12 cellular contexts compared by ENCODE assay signal in the genomic region with DNA sequence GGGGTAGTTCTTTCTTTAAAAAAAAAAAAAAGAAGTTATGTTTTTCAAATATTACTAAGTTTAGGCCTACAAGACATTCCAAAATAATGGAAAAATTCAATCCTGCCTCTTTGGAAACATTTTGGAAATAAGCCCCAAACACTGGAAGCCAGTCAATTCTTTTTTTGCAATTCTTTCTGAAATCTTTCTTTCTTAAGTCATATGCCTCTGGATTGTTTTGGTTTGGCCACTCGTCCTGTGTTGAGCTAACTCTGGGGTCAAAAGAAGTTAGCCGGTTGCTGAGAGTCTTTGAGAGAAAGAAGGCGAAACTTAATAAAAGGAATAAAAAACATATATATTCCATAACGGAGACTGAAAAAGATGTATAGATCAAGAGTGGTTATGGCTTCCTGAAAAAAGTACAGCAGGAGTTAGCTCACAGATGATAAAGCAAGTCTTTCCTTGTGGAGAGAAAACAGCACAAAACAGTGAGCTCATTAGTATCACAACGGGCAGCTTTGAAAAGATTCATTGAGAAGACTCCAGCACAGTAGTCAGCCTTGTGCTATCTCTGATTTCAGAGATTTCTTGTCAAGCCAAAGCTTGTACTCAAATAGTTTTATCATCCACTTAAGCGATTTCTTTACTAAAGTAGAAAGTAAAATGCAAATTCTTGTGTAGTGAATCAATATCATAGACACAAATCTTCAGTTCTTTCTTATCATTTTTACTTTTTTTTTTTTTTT.
DNase-seq lines count a peak whose midpoint lies in the region; FAIRE-seq and TF ChIP-seq lines count a peak whose summit lies in the region.
"Had no signal": no experiment of that assay in that cellular context is flagged by ENCODE, and none has a peak within 500 bp of the region (broad histone marks: within the 10 kb centered on the region; RNA-seq: fewer than 3 reads in every experiment).

No MANE protein-coding gene starts in this region.

- H3K9ac ChIP-seq in endothelial cell of umbilical vein (replicated peaks; ENCODE audit: extremely low read depth, insufficient read depth, low read length): no peak overlapping the region
- H3K9ac ChIP-seq in keratinocyte (ENCODE audit: control insufficient read depth, extremely low read depth, insufficient read depth, low read length): peak overlapping the region; percentile 31
- H3K9ac ChIP-seq in smooth muscle cell (ENCODE audit: low read depth): peak overlapping the region; percentile 47

- H3K4me3 ChIP-seq in endothelial cell of umbilical vein (replicated peaks in 1 of 3; ENCODE audit: insufficient read depth in 1 of 3, low read depth in 1 of 3, low read length in 3 of 3): no peak overlapping the region
- H3K4me3 ChIP-seq in keratinocyte (ENCODE audit: control insufficient read depth in 2 of 3, extremely low read depth in 1 of 3, insufficient read depth in 2 of 3, low read depth in 1 of 3, low read length in 3 of 3): peak overlapping the region in 1 of 3 experiments; percentile 12
- H3K4me3 ChIP-seq in smooth muscle cell: peak overlapping the region; percentile 11
- no peak overlapping the region for H3K4me3 ChIP-seq in lower leg skin (ENCODE audit: low read depth, poor library complexity, severe bottlenecking)

- no TSS peak for BruUV-seq in endothelial cell of umbilical vein (replicated peaks; lab: Mats Ljungman, UMichigan)

- dilution Hi-C loops in endothelial cell of umbilical vein (cut with MboI; ENCODE audit: extremely low pct_ligation_motif_present, low sequenced_read_pairs) (no loop called here), keratinocyte (cut with MboI; ENCODE audit: extremely low pct_ligation_motif_present, low sequenced_read_pairs) (no loop called here)

- H3K27me3 ChIP-seq in endothelial cell of umbilical vein (ENCODE audit: control insufficient read depth in 2 of 2, insufficient read depth in 2 of 2, low read length in 2 of 2) (no peaks in the 10 kb centered on the region), keratinocyte (ENCODE audit: control insufficient read depth, extremely low read depth, insufficient read depth, low read length) (no peaks in the 10 kb centered on the region), smooth muscle cell (ENCODE audit: low read depth) (no peaks in the 10 kb centered on the region)

- H3K9me1 ChIP-seq in endothelial cell of umbilical vein (replicated peaks; ENCODE audit: control insufficient read depth, extremely low read depth, insufficient read depth, low read length): no peaks in the 10 kb centered on the region
- no peaks in the 10 kb centered on the region for H3K9me1 ChIP-seq in keratinocyte (ENCODE audit: control insufficient read depth, extremely low read depth, insufficient read depth, low read length)

- peaks cover 58% of the 10 kb centered on the region for H3K79me2 ChIP-seq in endothelial cell of umbilical vein (ENCODE audit: control insufficient read depth, insufficient read depth, low read length)
- peaks cover 6% of the 10 kb centered on the region for H3K79me2 ChIP-seq in keratinocyte (ENCODE audit: control insufficient read depth, insufficient read depth, low read length)
- H3K79me2 ChIP-seq in smooth muscle cell (ENCODE audit: low read depth): peaks cover 63% of the 10 kb centered on the region

- H3K4me2 ChIP-seq in endothelial cell of umbilical vein (ENCODE audit: insufficient read depth, low read length) (no peak overlapping the region), keratinocyte (ENCODE audit: control insufficient read depth, extremely low read depth, insufficient read depth, low read depth, low read length) (peak overlapping the region; percentile 55), smooth muscle cell (peak overlapping the region; percentile 74)

- DNase-seq in HCEC 1CT (peak; percentile 14), endothelial cell of umbilical vein (ENCODE audit: low read depth, low spot score) (peak; percentile 28), keratinocyte (ENCODE audit: low read depth, low spot score) (no peak), smooth muscle cell (lab: John Stamatoyannopoulos, UW; ENCODE audit: unreplicated experiment) (no peak), T-helper 1 cell (no peak), NCI-H1436 (lab: John Stamatoyannopoulos, UW) (no peak), D721Med (ENCODE audit: insufficient read length, low spot score) (no peak), lower leg skin (ENCODE audit: low spot score in 2 of 2) (no peak)
- DNase-seq: activated CD8-positive, alpha-beta memory T cell treated with anti-CD3 and anti-CD28 coated beads, Interleukin-2, amount 50 U/mL, for 48 hours; central memory CD4-positive, alpha-beta T cell; NCI-H1105 treated with DMSO at 0.1 percent for 48 hours had no signal

- TF ChIP-seq POLR2A in endothelial cell of umbilical vein (IDR thresholded peaks at IDR 0.05; ENCODE audit: low read depth, low read length): no peak
- no peak for TF ChIP-seq POLR2A in lower leg skin (IDR thresholded peaks at IDR 0.05)

- H3K9me3 ChIP-seq in endothelial cell of umbilical vein (replicated peaks; ENCODE audit: control insufficient read depth, insufficient read depth, low read length): no peaks in the 10 kb centered on the region
- H3K9me3 ChIP-seq in keratinocyte (ENCODE audit: control insufficient read depth, low read depth, low read length): no peaks in the 10 kb centered on the region
- peaks cover 2% of the 10 kb centered on the region for H3K9me3 ChIP-seq in smooth muscle cell (replicated peaks; ENCODE audit: low read depth)

- H3K36me3 ChIP-seq in endothelial cell of umbilical vein (ENCODE audit: control insufficient read depth in 2 of 2, extremely low read depth in 1 of 2, insufficient read depth in 2 of 2, low read length in 2 of 2) (peaks cover 0 to 14% of the 10 kb centered on the region in 2 experiments), keratinocyte (ENCODE audit: control insufficient read depth in 2 of 2, extremely low read depth in 1 of 2, insufficient read depth in 2 of 2, low read length in 2 of 2) (peaks cover 2 to 6% of the 10 kb centered on the region in 2 experiments), smooth muscle cell (ENCODE audit: low read depth) (peaks cover 15% of the 10 kb centered on the region)

- WGBS in smooth muscle cell (ENCODE audit: low lambda C conversion rate): 38% methylated on average over 6 of the region's 6 CpGs
- WGBS in lower leg skin, 2 donors: 28 to 34% methylated on average over 6 of the region's 6 CpGs

- H3F3A ChIP-seq in smooth muscle cell (ENCODE audit: low read depth): no peaks in the 10 kb centered on the region

- CTCF ChIA-PET in endothelial cell of umbilical vein (lab: Charles Lee): interaction anchor here (1.1 to 2.2 kb wide), 4 partner anchors 14 to 295 kb away, joined by 3 to 7 read pairs (median 4); no protein-coding TSS in a partner anchor

- POLR2A ChIA-PET in endothelial cell of umbilical vein (lab: Charles Lee): interaction anchor here (1.6 kb wide), 1 partner anchor 11 kb away, joined by 5 read pairs; no protein-coding TSS in a partner anchor

- H3K4me1 ChIP-seq in endothelial cell of umbilical vein (ENCODE audit: control insufficient read depth, extremely low read depth, insufficient read depth, low read length): peaks cover 3% of the 10 kb centered on the region
- H3K4me1 ChIP-seq in keratinocyte (ENCODE audit: control insufficient read depth, extremely low read depth, insufficient read depth, low read length): peaks cover 18% of the 10 kb centered on the region
- peaks cover 21% of the 10 kb centered on the region for H3K4me1 ChIP-seq in smooth muscle cell (ENCODE audit: low read depth)

- no peak overlapping the region for H2AFZ ChIP-seq in endothelial cell of umbilical vein (ENCODE audit: low read depth, low read length)
- H2AFZ ChIP-seq in keratinocyte (ENCODE audit: control insufficient read depth, low read length): no peak overlapping the region
- H2AFZ ChIP-seq in smooth muscle cell (ENCODE audit: low read depth): no peak overlapping the region

- intact Hi-C loops in endothelial cell of umbilical vein (cut with micrococcal nuclease): no loop called here
- intact Hi-C loops in lower leg skin (cut with DNase I; ENCODE audit: low total_unique reads): no loop called here

- no peak for TF ChIP-seq CTCF in endothelial cell of umbilical vein (IDR thresholded peaks at IDR 0.05; ENCODE audit: extremely low read depth in 1 of 2, insufficient read depth in 1 of 2, low read depth in 1 of 2, low read length in 2 of 2)
- no peak for TF ChIP-seq CTCF in keratinocyte (optimal IDR thresholded peaks at IDR 0.05 in 1 of 3, IDR thresholded peaks at IDR 0.05 in 1 of 3, conservative IDR thresholded peaks at IDR 0.05 in 1 of 3; ENCODE audit: extremely low read depth in 1 of 3, insufficient read depth in 2 of 3, low read length in 3 of 3)
- TF ChIP-seq CTCF in smooth muscle cell (IDR thresholded peaks at IDR 0.05; ENCODE audit: borderline replicate concordance, insufficient read depth, poor library complexity, severe bottlenecking): no peak
- no peak for TF ChIP-seq CTCF in D721Med (IDR thresholded peaks at IDR 0.05; ENCODE audit: insufficient read depth, missing control alignments)
- no peak for TF ChIP-seq CTCF in lower leg skin (IDR thresholded peaks at IDR 0.05)

- no peak overlapping the region for H3K27ac ChIP-seq in endothelial cell of umbilical vein (ENCODE audit: insufficient read depth, low read depth, low read length)
- H3K27ac ChIP-seq in keratinocyte (ENCODE audit: control insufficient read depth, insufficient read depth, low read length): peak overlapping the region; percentile 66
- H3K27ac ChIP-seq in smooth muscle cell (ENCODE audit: low read depth): peak overlapping the region; percentile 77
- H3K27ac ChIP-seq: C4-2B had no signal

- FAIRE-seq in endothelial cell of umbilical vein (lab: Jason Lieb, UNC) (no peak), keratinocyte (lab: Jason Lieb, UNC) (peak; percentile 73), D721Med (lab: Jason Lieb, UNC) (no peak)

- no peaks in the 10 kb centered on the region for H4K20me1 ChIP-seq in endothelial cell of umbilical vein (replicated peaks; ENCODE audit: control insufficient read depth, extremely low read depth, insufficient read depth, low read length)
- no peaks in the 10 kb centered on the region for H4K20me1 ChIP-seq in keratinocyte (ENCODE audit: control insufficient read depth, extremely low read depth, insufficient read depth, low read length)
- no peaks in the 10 kb centered on the region for H4K20me1 ChIP-seq in smooth muscle cell (ENCODE audit: low read depth)

TF ChIP-seq in endothelial cell of umbilical vein, 7 proteins besides CTCF, POLR2A, EP300 and RAD21 (continues in another document):
- TF ChIP-seq JUN (IDR thresholded peaks at IDR 0.05; ENCODE audit: borderline replicate concordance, insufficient read depth, insufficient read length, low read depth) (no peak), GATA2 (IDR thresholded peaks at IDR 0.05; ENCODE audit: insufficient read depth, insufficient read length, low read depth, low read length) (no peak), MYC (IDR thresholded peaks at IDR 0.05; ENCODE audit: low read depth, low read length) (no peak), FOS (IDR thresholded peaks at IDR 0.05; ENCODE audit: borderline replicate concordance, insufficient read depth, low read length) (no peak)
- TF ChIP-seq, protein P1, sequence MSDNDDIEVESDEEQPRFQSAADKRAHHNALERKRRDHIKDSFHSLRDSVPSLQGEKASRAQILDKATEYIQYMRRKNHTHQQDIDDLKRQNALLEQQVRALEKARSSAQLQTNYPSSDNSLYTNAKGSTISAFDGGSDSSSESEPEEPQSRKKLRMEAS (IDR thresholded peaks at IDR 0.05; ENCODE audit: insufficient read depth, insufficient read length): no peak

Comparison
In these comparisons a context has a peak if more than half of its experiments do, and no peak if none do; other contexts are left out.
1. DNase-seq: peak in HCEC 1CT (single experiment) and endothelial cell of umbilical vein (single experiment); none in keratinocyte (single experiment), smooth muscle cell (single experiment), T-helper 1 cell (0 of 5), NCI-H1436 (single experiment), D721Med (single experiment) and lower leg skin (0 of 2).